ENCODE assay signal across 23 cellular contexts in genomic region chr9:126371007-126371870, GRCh38. TPM values are rescaled to one million over a fixed set of nuclear protein-coding genes. Genes with fewer than 3 reads are reported as not detected.
DNase-seq lines count a peak whose midpoint lies in the region; ATAC-seq lines count a peak whose summit lies in the region.
"Had no signal": no experiment of that assay in that cellular context is flagged by ENCODE, and none has a peak within 500 bp of the region (broad histone marks: within the 10 kb centered on the region; RNA-seq: fewer than 3 reads in every experiment).

No MANE protein-coding gene starts in this region.

- H3K9me3 Mint-ChIP-seq in stimulated activated effector memory CD8-positive, alpha-beta T cell treated with anti-CD3 and anti-CD28 coated beads, Interleukin-12 subunit alpha, Interleukin-12 subunit beta, amount 100 ng/mL, for 72 hours, result no peaks in the 10 kb centered on the region
- H3K9me3 Mint-ChIP-seq: activated naive CD8-positive, alpha-beta T cell treated with anti-CD3 and anti-CD28 coated beads for 36 hours; mesothelial cell of epicardium had no signal

- DNase-seq in DMS53 (lab: John Stamatoyannopoulos, UW) (peak; percentile 36), DMS53 treated with DMSO at 0.1 percent for 48 hours (lab: John Stamatoyannopoulos, UW; ENCODE audit: unreplicated experiment) (no peak), cerebellar cortex (ENCODE audit: low spot score) (peak; percentile 40), left lobe of liver (ENCODE audit: low spot score) (peak; percentile 44), AG08396 (ENCODE audit: low spot score) (no peak), activated gamma-delta T cell treated with Interleukin-2 at 50 U/mL for 16 hours (no peak)
- no peak for DNase-seq in stimulated activated effector memory CD8-positive, alpha-beta T cell treated with anti-CD3 and anti-CD28 coated beads, Interleukin-12 subunit alpha, Interleukin-12 subunit beta, amount 100 ng/mL, for 72 hours (ENCODE audit: low spot score in 2 of 2)
- DNase-seq: activated CD8-positive, alpha-beta T cell treated with anti-CD3 and anti-CD28 coated beads, Interleukin-2, amount 10 ng/mL, durations not matched to agents 7 days and 5 days; activated naive CD8-positive, alpha-beta T cell treated with anti-CD3 and anti-CD28 coated beads for 36 hours; aorta; cortex of kidney; islet precursor cell; left ventricle myocardium superior; NCI-H2029; NCI-H524 treated with DMSO at 0.1 percent for 48 hours; NK-92 treated with Interleukin-12 subunit alpha and Interleukin-12 subunit beta, amount 100 ng/mL, for 24 hours; PC-3; Right ventricle myocardium superior; sigmoid colon; stimulated activated CD4-positive, alpha-beta T cell treated with anti-CD3 and anti-CD28 coated beads, Interleukin-4, amount 100 ng/mL, for 24 hours had no signal

- peaks cover 36% of the 10 kb centered on the region for H3K4me1 Mint-ChIP-seq in stimulated activated effector memory CD8-positive, alpha-beta T cell treated with anti-CD3 and anti-CD28 coated beads, Interleukin-12 subunit alpha, Interleukin-12 subunit beta, amount 100 ng/mL, for 72 hours

- peak overlapping the region; percentile 4 for H3K27ac Mint-ChIP-seq in stimulated activated effector memory CD8-positive, alpha-beta T cell treated with anti-CD3 and anti-CD28 coated beads, Interleukin-12 subunit alpha, Interleukin-12 subunit beta, amount 100 ng/mL, for 72 hours
- H3K27ac Mint-ChIP-seq: activated CD8-positive, alpha-beta T cell treated with anti-CD3 and anti-CD28 coated beads, Interleukin-2, amount 10 ng/mL, durations not matched to agents 7 days and 5 days; activated naive CD8-positive, alpha-beta T cell treated with anti-CD3 and anti-CD28 coated beads for 36 hours; mesothelial cell of epicardium had no signal

- peak; percentile 10 for ATAC-seq in left lobe of liver
- ATAC-seq in stimulated activated effector memory CD8-positive, alpha-beta T cell treated with anti-CD3 and anti-CD28 coated beads, Interleukin-12 subunit alpha, Interleukin-12 subunit beta, amount 100 ng/mL, for 72 hours, result no peak
- ATAC-seq in HG03196 (IDR thresholded peaks at IDR 0.05; ENCODE audit: unreplicated experiment), result no peak
- ATAC-seq: activated CD8-positive, alpha-beta T cell treated with anti-CD3 and anti-CD28 coated beads, Interleukin-2, amount 10 ng/mL, durations not matched to agents 7 days and 5 days; esophagus mucosa; left ventricle myocardium superior; PC-3 had no signal

- H3K36me3 Mint-ChIP-seq in stimulated activated effector memory CD8-positive, alpha-beta T cell treated with anti-CD3 and anti-CD28 coated beads, Interleukin-12 subunit alpha, Interleukin-12 subunit beta, amount 100 ng/mL, for 72 hours, result no peaks in the 10 kb centered on the region

- H3K4me3 Mint-ChIP-seq in stimulated activated effector memory CD8-positive, alpha-beta T cell treated with anti-CD3 and anti-CD28 coated beads, Interleukin-12 subunit alpha, Interleukin-12 subunit beta, amount 100 ng/mL, for 72 hours, result no peak overlapping the region
- H3K4me3 Mint-ChIP-seq: activated CD8-positive, alpha-beta T cell treated with anti-CD3 and anti-CD28 coated beads, Interleukin-2, amount 10 ng/mL, durations not matched to agents 7 days and 5 days; activated naive CD8-positive, alpha-beta T cell treated with anti-CD3 and anti-CD28 coated beads for 36 hours; mesothelial cell of epicardium had no signal

RNA-seq across cellular contexts. Expression of gene MVB12B, which starts 44.6 kb away (rescaled TPM):
- 8.8 TPM for total RNA-seq in left lobe of liver

Comparison
In these comparisons a context has a peak if more than half of its experiments do, and no peak if none do; other contexts are left out.
1. DNase-seq: peak in DMS53 (single experiment), cerebellar cortex (single experiment) and left lobe of liver (single experiment); none in DMS53 treated with DMSO at 0.1 percent for 48 hours (single experiment), stimulated activated effector memory CD8-positive, alpha-beta T cell treated with anti-CD3 and anti-CD28 coated beads, Interleukin-12 subunit alpha, Interleukin-12 subunit beta, amount 100 ng/mL, for 72 hours (0 of 2), AG08396 (single experiment) and activated gamma-delta T cell treated with Interleukin-2 at 50 U/mL for 16 hours (single experiment).